In genomic region chr2:17401096-17401495, GRCh38 we compare ENCODE assay signal across 27 cellular contexts.
"Had no signal": no experiment of that assay in that cellular context is flagged by ENCODE, and none has a peak within 500 bp of the region (broad histone marks: within the 10 kb centered on the region; RNA-seq: fewer than 3 reads in every experiment).

No MANE protein-coding gene starts in this region.

- H3K36me3 ChIP-seq: breast epithelium, colonic mucosa, gastroesophageal sphincter, left ventricle myocardium inferior, neutrophil, right lobe of liver, stomach, thyroid gland, upper lobe of left lung had no signal

- H3K27ac ChIP-seq: breast epithelium, colonic mucosa, gastroesophageal sphincter, left ventricle myocardium inferior, neutrophil, right lobe of liver, stomach, thyroid gland, upper lobe of left lung had no signal

- DNase-seq: activated CD4-positive, alpha-beta T cell treated with anti-CD3 and anti-CD28 coated beads for 36 hours; activated CD4-positive, CD25-positive, alpha-beta regulatory T cell; activated CD8-positive, alpha-beta memory T cell treated with anti-CD3 and anti-CD28 coated beads, Interleukin-2, amount 10 ng/mL, durations not matched to agents 7 days and 5 days; activated CD8-positive, alpha-beta T cell treated with anti-CD3 and anti-CD28 coated beads, Interleukin-2, amount 10 ng/mL, durations not matched to agents 7 days and 5 days; activated naive CD8-positive, alpha-beta T cell treated with anti-CD3 and anti-CD28 coated beads, Interleukin-2, amount 50 U/mL, for 24 hours; activated T-cell treated with anti-CD3 and anti-CD28 coated beads, Interleukin-2, amount 50 U/mL, for 48 hours; colonic mucosa; effector CD8-positive, alpha-beta T cell; head of caudate nucleus; hypothalamus; left ventricle myocardium inferior; naive B cell; nephron progenitor cell; right lobe of liver; small intestine; stimulated activated CD4-positive, alpha-beta T cell treated with anti-CD3 and anti-CD28 coated beads, Interleukin-1b, Interleukin-23, amount 100 ng/mL, for 48 hours; stimulated activated CD4-positive, alpha-beta T cell treated with anti-CD3 and anti-CD28 coated beads, Interleukin-4, amount 100 ng/mL, for 4 hours; stimulated activated CD8-positive, alpha-beta memory T cell treated with anti-CD3 and anti-CD28 coated beads, Interleukin-4, amount 100 ng/mL, for 48 hours; stomach; T-helper 1 cell; thyroid gland; upper lobe of left lung had no signal

- H3K4me1 ChIP-seq: breast epithelium, colonic mucosa, gastroesophageal sphincter, left ventricle myocardium inferior, right lobe of liver, stomach, thyroid gland, upper lobe of left lung had no signal

- H3K4me3 ChIP-seq: breast epithelium, colonic mucosa, gastroesophageal sphincter, left ventricle myocardium inferior, lung, right lobe of liver, stomach, thyroid gland, upper lobe of left lung had no signal

- ATAC-seq: activated CD4-positive, alpha-beta T cell treated with anti-CD3 and anti-CD28 coated beads for 36 hours; activated CD8-positive, alpha-beta memory T cell treated with anti-CD3 and anti-CD28 coated beads, Interleukin-2, amount 10 ng/mL, durations not matched to agents 7 days and 5 days; activated CD8-positive, alpha-beta T cell treated with anti-CD3 and anti-CD28 coated beads, Interleukin-2, amount 10 ng/mL, durations not matched to agents 7 days and 5 days; activated naive CD8-positive, alpha-beta T cell treated with anti-CD3 and anti-CD28 coated beads, Interleukin-2, amount 50 U/mL, for 24 hours; gastroesophageal sphincter; right lobe of liver; stimulated activated memory B cell treated with anti-CD40 and anti-IgM and Interleukin-4, amounts not matched to agents 10 μg/mL and 1 μg/mL and 100 μg/mL, for 72 hours had no signal

- H3K27me3 ChIP-seq: breast epithelium, colonic mucosa, gastroesophageal sphincter, neutrophil, right lobe of liver, stomach, thyroid gland, upper lobe of left lung had no signal

- H3K9me3 ChIP-seq: neutrophil, thyroid gland, upper lobe of left lung had no signal
